Comparison of ENCODE assay signal across 1 cellular context in the genomic region with DNA sequence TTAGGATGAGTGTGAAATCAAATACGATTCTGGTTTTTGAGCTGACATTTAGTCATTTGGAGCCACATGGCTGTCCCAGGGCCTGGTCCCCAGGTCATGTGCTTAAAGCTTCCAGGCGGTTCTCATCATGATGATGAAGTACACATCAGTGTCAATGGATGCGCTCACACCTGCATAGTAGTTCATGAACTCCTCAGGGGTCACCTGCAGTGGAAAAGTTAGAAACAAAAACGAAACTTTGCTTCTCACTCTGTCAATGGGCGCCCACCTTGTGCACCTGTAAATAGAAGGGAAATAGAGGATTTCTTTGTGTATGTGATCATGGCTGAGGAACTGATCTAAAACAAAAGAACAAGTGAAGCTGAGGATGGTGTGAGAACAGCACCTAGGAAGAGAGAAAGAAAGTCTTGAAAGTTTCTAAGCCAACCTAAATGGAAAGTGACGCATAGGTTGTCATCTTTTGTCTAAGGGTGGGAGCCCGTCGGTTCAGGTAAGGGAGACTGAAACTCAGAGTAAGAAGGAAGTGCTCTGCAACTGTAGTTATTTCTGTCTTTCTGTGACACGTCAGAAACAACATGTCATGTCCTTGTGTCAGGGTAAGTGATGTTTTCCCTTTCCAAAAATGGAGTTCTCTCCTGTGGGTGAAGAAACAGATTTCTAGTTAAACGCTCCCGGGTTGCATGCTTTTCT.
A peak's percentile ranks its signal among the peaks of the same experiment; 100 is the strongest.
TF ChIP-seq lines count a peak whose summit lies in the region.

No MANE protein-coding gene starts in this region.

TF ChIP-seq in GM12878, 131 proteins besides CTCF, POLR2A, EP300 and RAD21 (continued from another document and continues in another):
- TF ChIP-seq, protein P1, sequence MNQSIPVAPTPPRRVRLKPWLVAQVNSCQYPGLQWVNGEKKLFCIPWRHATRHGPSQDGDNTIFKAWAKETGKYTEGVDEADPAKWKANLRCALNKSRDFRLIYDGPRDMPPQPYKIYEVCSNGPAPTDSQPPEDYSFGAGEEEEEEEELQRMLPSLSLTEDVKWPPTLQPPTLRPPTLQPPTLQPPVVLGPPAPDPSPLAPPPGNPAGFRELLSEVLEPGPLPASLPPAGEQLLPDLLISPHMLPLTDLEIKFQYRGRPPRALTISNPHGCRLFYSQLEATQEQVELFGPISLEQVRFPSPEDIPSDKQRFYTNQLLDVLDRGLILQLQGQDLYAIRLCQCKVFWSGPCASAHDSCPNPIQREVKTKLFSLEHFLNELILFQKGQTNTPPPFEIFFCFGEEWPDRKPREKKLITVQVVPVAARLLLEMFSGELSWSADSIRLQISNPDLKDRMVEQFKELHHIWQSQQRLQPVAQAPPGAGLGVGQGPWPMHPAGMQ (IDR thresholded peaks at IDR 0.05; ENCODE audit: borderline replicate concordance), result no peak
- TF ChIP-seq TARDBP (IDR thresholded peaks at IDR 0.05; ENCODE audit: borderline replicate concordance), result no peak
- TF ChIP-seq SPI1 (IDR thresholded peaks at IDR 0.05; ENCODE audit: borderline replicate concordance, insufficient read depth, low read depth, low read length), result peak; percentile 78
- no peak for TF ChIP-seq TCF12 (IDR thresholded peaks at IDR 0.05; ENCODE audit: low read depth, low read length)
- no peak for TF ChIP-seq RFX5 (IDR thresholded peaks at IDR 0.05; ENCODE audit: low read depth, low read length)
- TF ChIP-seq STAT1 (conservative IDR thresholded peaks at IDR 0.05), result no peak
- peak; percentile 65 for TF ChIP-seq NFIC (IDR thresholded peaks at IDR 0.05; ENCODE audit: low read depth, low read length)
- TF ChIP-seq, protein P2, sequence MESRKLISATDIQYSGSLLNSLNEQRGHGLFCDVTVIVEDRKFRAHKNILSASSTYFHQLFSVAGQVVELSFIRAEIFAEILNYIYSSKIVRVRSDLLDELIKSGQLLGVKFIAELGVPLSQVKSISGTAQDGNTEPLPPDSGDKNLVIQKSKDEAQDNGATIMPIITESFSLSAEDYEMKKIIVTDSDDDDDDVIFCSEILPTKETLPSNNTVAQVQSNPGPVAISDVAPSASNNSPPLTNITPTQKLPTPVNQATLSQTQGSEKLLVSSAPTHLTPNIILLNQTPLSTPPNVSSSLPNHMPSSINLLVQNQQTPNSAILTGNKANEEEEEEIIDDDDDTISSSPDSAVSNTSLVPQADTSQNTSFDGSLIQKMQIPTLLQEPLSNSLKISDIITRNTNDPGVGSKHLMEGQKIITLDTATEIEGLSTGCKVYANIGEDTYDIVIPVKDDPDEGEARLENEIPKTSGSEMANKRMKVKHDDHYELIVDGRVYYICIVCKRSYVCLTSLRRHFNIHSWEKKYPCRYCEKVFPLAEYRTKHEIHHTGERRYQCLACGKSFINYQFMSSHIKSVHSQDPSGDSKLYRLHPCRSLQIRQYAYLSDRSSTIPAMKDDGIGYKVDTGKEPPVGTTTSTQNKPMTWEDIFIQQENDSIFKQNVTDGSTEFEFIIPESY (IDR thresholded peaks at IDR 0.05), result no peak
- TF ChIP-seq CUX1 (IDR thresholded peaks at IDR 0.05; ENCODE audit: insufficient replicate concordance, low read depth, low read length), result no peak
- TF ChIP-seq SIX5 (IDR thresholded peaks at IDR 0.05; ENCODE audit: low read depth, low read length, severe bottlenecking), result no peak
- TF ChIP-seq ELK1 (IDR thresholded peaks at IDR 0.05; ENCODE audit: low read depth, low read length), result no peak
- TF ChIP-seq ZBED1 (IDR thresholded peaks at IDR 0.05; ENCODE audit: borderline replicate concordance), result 0 out of 2 replicates have a peak, but pooled peaks have one; percentile 26
- TF ChIP-seq BRCA1 (IDR thresholded peaks at IDR 0.05; ENCODE audit: low read depth, low read length), result no peak
- no peak for TF ChIP-seq HDAC6 (IDR thresholded peaks at IDR 0.05; ENCODE audit: unreplicated experiment)
- no peak for TF ChIP-seq YBX1 (IDR thresholded peaks at IDR 0.05)
- TF ChIP-seq WRNIP1 (IDR thresholded peaks at IDR 0.05; ENCODE audit: borderline replicate concordance, low read depth, low read length), result no peak
- 0 out of 4 replicates have a peak, but pooled peaks of 1 of the 2 experiments have one; percentile 20 for TF ChIP-seq SRF (IDR thresholded peaks at IDR 0.05; ENCODE audit: low read depth in 2 of 2, low read length in 2 of 2)
- TF ChIP-seq KDM1A (IDR thresholded peaks at IDR 0.05; ENCODE audit: borderline replicate concordance), result no peak
- TF ChIP-seq GABPA (IDR thresholded peaks at IDR 0.05; ENCODE audit: low read depth), result peak; percentile 34; the same call in 1 of the 2 replicates
- 0 out of 2 replicates have a peak, but pooled peaks have one; percentile 19 for TF ChIP-seq HDGF (IDR thresholded peaks at IDR 0.05)
- TF ChIP-seq SMAD5 (IDR thresholded peaks at IDR 0.05; ENCODE audit: low read depth), result no peak
- TF ChIP-seq CEBPB (IDR thresholded peaks at IDR 0.05; ENCODE audit: borderline replicate concordance in 1 of 2, low read depth in 2 of 2, low read length in 2 of 2), result 0 out of 4 replicates have a peak, but pooled peaks of 1 of the 2 experiments have one; percentile 38
- TF ChIP-seq POLR2AphosphoS5 (IDR thresholded peaks at IDR 0.05; ENCODE audit: low read length), result no peak
- no peak for TF ChIP-seq SREBF2 (IDR thresholded peaks at IDR 0.05; ENCODE audit: low read length)
- no peak for TF ChIP-seq NFYA (IDR thresholded peaks at IDR 0.05; ENCODE audit: borderline replicate concordance, low read depth, low read length)
- peak; percentile 73 for TF ChIP-seq FOXM1 (IDR thresholded peaks at IDR 0.05; ENCODE audit: low read depth, low read length)
- no peak for TF ChIP-seq BCL3 (IDR thresholded peaks at IDR 0.05; ENCODE audit: borderline replicate concordance, insufficient read depth, low read depth, low read length, poor library complexity, severe bottlenecking)
- no peak for TF ChIP-seq SMAD1 (IDR thresholded peaks at IDR 0.05; ENCODE audit: low read depth, partially characterized antibody)
- no peak for TF ChIP-seq POLR2AphosphoS2 (IDR thresholded peaks at IDR 0.05; ENCODE audit: low read depth, low read length)
- TF ChIP-seq DPF2 (IDR thresholded peaks at IDR 0.05), result no peak
- no peak for TF ChIP-seq E4F1 (IDR thresholded peaks at IDR 0.05; ENCODE audit: borderline replicate concordance, partially characterized antibody)
- TF ChIP-seq PAX5 (IDR thresholded peaks at IDR 0.05; ENCODE audit: borderline replicate concordance, low read depth, low read length), result 0 out of 2 replicates have a peak, but pooled peaks have one; percentile 18
- TF ChIP-seq, protein P3, sequence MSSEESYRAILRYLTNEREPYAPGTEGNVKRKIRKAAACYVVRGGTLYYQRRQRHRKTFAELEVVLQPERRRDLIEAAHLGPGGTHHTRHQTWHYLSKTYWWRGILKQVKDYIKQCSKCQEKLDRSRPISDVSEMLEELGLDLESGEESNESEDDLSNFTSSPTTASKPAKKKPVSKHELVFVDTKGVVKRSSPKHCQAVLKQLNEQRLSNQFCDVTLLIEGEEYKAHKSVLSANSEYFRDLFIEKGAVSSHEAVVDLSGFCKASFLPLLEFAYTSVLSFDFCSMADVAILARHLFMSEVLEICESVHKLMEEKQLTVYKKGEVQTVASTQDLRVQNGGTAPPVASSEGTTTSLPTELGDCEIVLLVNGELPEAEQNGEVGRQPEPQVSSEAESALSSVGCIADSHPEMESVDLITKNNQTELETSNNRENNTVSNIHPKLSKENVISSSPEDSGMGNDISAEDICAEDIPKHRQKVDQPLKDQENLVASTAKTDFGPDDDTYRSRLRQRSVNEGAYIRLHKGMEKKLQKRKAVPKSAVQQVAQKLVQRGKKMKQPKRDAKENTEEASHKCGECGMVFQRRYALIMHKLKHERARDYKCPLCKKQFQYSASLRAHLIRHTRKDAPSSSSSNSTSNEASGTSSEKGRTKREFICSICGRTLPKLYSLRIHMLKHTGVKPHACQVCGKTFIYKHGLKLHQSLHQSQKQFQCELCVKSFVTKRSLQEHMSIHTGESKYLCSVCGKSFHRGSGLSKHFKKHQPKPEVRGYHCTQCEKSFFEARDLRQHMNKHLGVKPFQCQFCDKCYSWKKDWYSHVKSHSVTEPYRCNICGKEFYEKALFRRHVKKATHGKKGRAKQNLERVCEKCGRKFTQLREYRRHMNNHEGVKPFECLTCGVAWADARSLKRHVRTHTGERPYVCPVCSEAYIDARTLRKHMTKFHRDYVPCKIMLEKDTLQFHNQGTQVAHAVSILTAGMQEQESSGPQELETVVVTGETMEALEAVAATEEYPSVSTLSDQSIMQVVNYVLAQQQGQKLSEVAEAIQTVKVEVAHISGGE (CRISPR knock-in tag; IDR thresholded peaks at IDR 0.05), result no peak
- no peak for TF ChIP-seq GATAD2B (conservative IDR thresholded peaks at IDR 0.05; ENCODE audit: low read depth)
- no peak for TF ChIP-seq E2F4 (IDR thresholded peaks at IDR 0.05; ENCODE audit: low read depth, low read length)
- TF ChIP-seq RUNX3 (IDR thresholded peaks at IDR 0.05; ENCODE audit: low read length), result peak; percentile 31; the same call in 1 of the 2 replicates
- peak; percentile 80 for TF ChIP-seq ATF7 (IDR thresholded peaks at IDR 0.05; ENCODE audit: low read depth)
- no peak for TF ChIP-seq TBL1XR1 (IDR thresholded peaks at IDR 0.05; ENCODE audit: low read depth, low read length)
- no peak for TF ChIP-seq RELA (IDR thresholded peaks at IDR 0.05; ENCODE audit: borderline replicate concordance, partially characterized antibody)
- TF ChIP-seq NFXL1 (IDR thresholded peaks at IDR 0.05; ENCODE audit: borderline replicate concordance), result no peak
- TF ChIP-seq NR2C1 (IDR thresholded peaks at IDR 0.05), result no peak
